Comparison of ENCODE assay signal across 1 cellular context in genomic region chr2:43044093-43044614, GRCh38.
TF ChIP-seq lines count a peak whose summit lies in the region.

No MANE protein-coding gene starts in this region.

TF ChIP-seq in SK-N-SH, 30 proteins besides CTCF, POLR2A, EP300 and RAD21 (continued from another document):
- no peak for TF ChIP-seq REST (IDR thresholded peaks at IDR 0.05; ENCODE audit: low read depth, low read length)
- TF ChIP-seq NFIC (IDR thresholded peaks at IDR 0.05; ENCODE audit: borderline replicate concordance) = no peak
- TF ChIP-seq JUND (IDR thresholded peaks at IDR 0.05) = no peak
- no peak for TF ChIP-seq TAF1 (IDR thresholded peaks at IDR 0.05; ENCODE audit: borderline replicate concordance, low read depth, low read length)
